In genomic region chr18:58970943-58971799, GRCh38 we compare ENCODE assay signal across 1 cellular context.
TF ChIP-seq lines count a peak whose summit lies in the region.

No MANE protein-coding gene starts in this region.

TF ChIP-seq in GM23338, 12 proteins besides CTCF, POLR2A, EP300 and RAD21 (continued from another document):
- TF ChIP-seq ZNF462 (CRISPR knock-in tag; IDR thresholded peaks at IDR 0.05): no peak
- no peak for TF ChIP-seq CREB1 (CRISPR knock-in tag; IDR thresholded peaks at IDR 0.05; ENCODE audit: low read depth)
- no peak for TF ChIP-seq ZNF114 (CRISPR knock-in tag; IDR thresholded peaks at IDR 0.05)
